Comparison of ENCODE assay signal across 2 cellular contexts in genomic region chr5:150279618-150280017, GRCh38.
TF ChIP-seq lines count a peak whose summit lies in the region.

No MANE protein-coding gene starts in this region.

TF ChIP-seq in SK-N-SH, 30 proteins besides CTCF, POLR2A, EP300 and RAD21 (continued from another document):
- TF ChIP-seq, protein P1, sequence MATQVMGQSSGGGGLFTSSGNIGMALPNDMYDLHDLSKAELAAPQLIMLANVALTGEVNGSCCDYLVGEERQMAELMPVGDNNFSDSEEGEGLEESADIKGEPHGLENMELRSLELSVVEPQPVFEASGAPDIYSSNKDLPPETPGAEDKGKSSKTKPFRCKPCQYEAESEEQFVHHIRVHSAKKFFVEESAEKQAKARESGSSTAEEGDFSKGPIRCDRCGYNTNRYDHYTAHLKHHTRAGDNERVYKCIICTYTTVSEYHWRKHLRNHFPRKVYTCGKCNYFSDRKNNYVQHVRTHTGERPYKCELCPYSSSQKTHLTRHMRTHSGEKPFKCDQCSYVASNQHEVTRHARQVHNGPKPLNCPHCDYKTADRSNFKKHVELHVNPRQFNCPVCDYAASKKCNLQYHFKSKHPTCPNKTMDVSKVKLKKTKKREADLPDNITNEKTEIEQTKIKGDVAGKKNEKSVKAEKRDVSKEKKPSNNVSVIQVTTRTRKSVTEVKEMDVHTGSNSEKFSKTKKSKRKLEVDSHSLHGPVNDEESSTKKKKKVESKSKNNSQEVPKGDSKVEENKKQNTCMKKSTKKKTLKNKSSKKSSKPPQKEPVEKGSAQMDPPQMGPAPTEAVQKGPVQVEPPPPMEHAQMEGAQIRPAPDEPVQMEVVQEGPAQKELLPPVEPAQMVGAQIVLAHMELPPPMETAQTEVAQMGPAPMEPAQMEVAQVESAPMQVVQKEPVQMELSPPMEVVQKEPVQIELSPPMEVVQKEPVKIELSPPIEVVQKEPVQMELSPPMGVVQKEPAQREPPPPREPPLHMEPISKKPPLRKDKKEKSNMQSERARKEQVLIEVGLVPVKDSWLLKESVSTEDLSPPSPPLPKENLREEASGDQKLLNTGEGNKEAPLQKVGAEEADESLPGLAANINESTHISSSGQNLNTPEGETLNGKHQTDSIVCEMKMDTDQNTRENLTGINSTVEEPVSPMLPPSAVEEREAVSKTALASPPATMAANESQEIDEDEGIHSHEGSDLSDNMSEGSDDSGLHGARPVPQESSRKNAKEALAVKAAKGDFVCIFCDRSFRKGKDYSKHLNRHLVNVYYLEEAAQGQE (IDR thresholded peaks at IDR 0.05; ENCODE audit: low read depth, low read length) = no peak
- TF ChIP-seq, protein P2, sequence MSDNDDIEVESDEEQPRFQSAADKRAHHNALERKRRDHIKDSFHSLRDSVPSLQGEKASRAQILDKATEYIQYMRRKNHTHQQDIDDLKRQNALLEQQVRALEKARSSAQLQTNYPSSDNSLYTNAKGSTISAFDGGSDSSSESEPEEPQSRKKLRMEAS (IDR thresholded peaks at IDR 0.05; ENCODE audit: low read depth) = no peak
- no peak for TF ChIP-seq PBX3 (IDR thresholded peaks at IDR 0.05)
- TF ChIP-seq GATA2 (CRISPR knock-in tag; IDR thresholded peaks at IDR 0.05) = no peak

TF ChIP-seq in SK-N-SH treated with all-trans-retinoic acid at 6 μM for 48 hours, 23 proteins besides CTCF, POLR2A, EP300 and RAD21 (continued from another document):
- TF ChIP-seq, protein P3, sequence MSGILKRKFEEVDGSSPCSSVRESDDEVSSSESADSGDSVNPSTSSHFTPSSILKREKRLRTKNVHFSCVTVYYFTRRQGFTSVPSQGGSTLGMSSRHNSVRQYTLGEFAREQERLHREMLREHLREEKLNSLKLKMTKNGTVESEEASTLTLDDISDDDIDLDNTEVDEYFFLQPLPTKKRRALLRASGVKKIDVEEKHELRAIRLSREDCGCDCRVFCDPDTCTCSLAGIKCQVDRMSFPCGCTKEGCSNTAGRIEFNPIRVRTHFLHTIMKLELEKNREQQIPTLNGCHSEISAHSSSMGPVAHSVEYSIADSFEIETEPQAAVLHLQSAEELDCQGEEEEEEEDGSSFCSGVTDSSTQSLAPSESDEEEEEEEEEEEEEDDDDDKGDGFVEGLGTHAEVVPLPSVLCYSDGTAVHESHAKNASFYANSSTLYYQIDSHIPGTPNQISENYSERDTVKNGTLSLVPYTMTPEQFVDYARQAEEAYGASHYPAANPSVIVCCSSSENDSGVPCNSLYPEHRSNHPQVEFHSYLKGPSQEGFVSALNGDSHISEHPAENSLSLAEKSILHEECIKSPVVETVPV (CRISPR knock-in tag; IDR thresholded peaks at IDR 0.05) = no peak
- TF ChIP-seq GLIS3 (CRISPR knock-in tag; IDR thresholded peaks at IDR 0.05) (no peak), ARNTL (CRISPR knock-in tag; IDR thresholded peaks at IDR 0.05; ENCODE audit: borderline replicate concordance, low read depth) (no peak), ESRRG (CRISPR knock-in tag; IDR thresholded peaks at IDR 0.05) (no peak), ZNF70 (CRISPR knock-in tag; IDR thresholded peaks at IDR 0.05) (no peak), ZFP30 (CRISPR knock-in tag; IDR thresholded peaks at IDR 0.05) (no peak), OSR1 (CRISPR knock-in tag; IDR thresholded peaks at IDR 0.05) (no peak), ZNF8 (CRISPR knock-in tag; IDR thresholded peaks at IDR 0.05) (no peak)
- TF ChIP-seq, protein P4, sequence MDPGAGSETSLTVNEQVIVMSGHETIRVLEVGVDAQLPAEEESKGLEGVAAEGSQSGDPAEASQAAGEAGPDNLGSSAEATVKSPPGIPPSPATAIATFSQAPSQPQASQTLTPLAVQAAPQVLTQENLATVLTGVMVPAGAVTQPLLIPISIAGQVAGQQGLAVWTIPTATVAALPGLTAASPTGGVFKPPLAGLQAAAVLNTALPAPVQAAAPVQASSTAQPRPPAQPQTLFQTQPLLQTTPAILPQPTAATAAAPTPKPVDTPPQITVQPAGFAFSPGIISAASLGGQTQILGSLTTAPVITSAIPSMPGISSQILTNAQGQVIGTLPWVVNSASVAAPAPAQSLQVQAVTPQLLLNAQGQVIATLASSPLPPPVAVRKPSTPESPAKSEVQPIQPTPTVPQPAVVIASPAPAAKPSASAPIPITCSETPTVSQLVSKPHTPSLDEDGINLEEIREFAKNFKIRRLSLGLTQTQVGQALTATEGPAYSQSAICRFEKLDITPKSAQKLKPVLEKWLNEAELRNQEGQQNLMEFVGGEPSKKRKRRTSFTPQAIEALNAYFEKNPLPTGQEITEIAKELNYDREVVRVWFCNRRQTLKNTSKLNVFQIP (CRISPR knock-in tag; IDR thresholded peaks at IDR 0.05; ENCODE audit: borderline replicate concordance, low read depth) = no peak
- TF ChIP-seq, protein P5, sequence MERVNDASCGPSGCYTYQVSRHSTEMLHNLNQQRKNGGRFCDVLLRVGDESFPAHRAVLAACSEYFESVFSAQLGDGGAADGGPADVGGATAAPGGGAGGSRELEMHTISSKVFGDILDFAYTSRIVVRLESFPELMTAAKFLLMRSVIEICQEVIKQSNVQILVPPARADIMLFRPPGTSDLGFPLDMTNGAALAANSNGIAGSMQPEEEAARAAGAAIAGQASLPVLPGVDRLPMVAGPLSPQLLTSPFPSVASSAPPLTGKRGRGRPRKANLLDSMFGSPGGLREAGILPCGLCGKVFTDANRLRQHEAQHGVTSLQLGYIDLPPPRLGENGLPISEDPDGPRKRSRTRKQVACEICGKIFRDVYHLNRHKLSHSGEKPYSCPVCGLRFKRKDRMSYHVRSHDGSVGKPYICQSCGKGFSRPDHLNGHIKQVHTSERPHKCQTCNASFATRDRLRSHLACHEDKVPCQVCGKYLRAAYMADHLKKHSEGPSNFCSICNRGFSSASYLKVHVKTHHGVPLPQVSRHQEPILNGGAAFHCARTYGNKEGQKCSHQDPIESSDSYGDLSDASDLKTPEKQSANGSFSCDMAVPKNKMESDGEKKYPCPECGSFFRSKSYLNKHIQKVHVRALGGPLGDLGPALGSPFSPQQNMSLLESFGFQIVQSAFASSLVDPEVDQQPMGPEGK (CRISPR knock-in tag; IDR thresholded peaks at IDR 0.05; ENCODE audit: borderline replicate concordance) = no peak
